Comparison of ENCODE assay signal across 8 cellular contexts in the genomic region with DNA sequence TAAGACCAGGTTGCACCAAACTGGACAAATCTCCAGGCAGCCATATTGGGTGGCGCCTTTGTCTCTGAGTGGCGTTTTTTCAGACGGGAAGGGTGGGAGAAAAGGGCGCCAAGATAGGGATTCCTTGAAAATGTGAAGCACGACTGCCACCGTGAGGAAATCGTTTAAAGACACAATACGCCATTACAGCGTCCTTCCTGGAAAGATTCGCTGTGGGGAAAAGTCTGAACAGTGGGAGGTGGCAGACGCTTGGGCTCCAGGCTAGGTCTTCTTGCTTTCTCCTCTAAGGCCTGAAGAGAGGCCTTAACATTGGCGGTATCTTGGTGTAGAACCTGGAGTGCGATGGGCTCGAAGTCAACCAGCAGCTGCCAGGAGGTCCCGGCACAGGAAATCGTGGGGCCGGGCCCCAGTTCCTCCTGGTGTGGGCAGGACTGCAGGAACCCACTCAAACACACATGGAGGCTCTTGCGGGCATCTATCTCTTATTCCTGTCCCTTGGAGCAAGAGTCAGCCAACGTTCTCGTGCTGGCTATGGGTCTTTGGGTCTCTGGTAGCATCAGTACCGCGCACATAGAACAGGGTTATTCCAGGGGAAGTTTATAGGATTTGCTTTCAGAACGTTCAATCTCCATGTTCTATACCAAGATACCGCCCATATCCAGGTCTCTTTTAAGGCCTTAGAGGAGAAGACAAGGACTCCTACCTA.
DNase-seq lines count a peak whose midpoint lies in the region; ATAC-seq, FAIRE-seq and TF ChIP-seq lines count a peak whose summit lies in the region.

No MANE protein-coding gene starts in this region.

- peaks cover 0 to 7% (median 1%) of the 10 kb centered on the region in 4 donors for H3K4me1 Mint-ChIP-seq in CD4-positive, alpha-beta memory T cell

- no peaks in the 10 kb centered on the region for H3K36me3 ChIP-seq in CD4-positive, alpha-beta memory T cell (ENCODE audit: insufficient read depth, low read length)
- no peaks in the 10 kb centered on the region for H3K36me3 ChIP-seq in lung (ENCODE audit: control insufficient read depth in 2 of 2, insufficient read depth in 2 of 2, low read length in 2 of 2)

- TF ChIP-seq CTCF in lung (IDR thresholded peaks at IDR 0.05; ENCODE audit: control extremely low read depth, extremely low read depth) = peak; percentile 10

- peak overlapping the region in 5 of 7 donors; percentile 80 to 90 (median 88) for H3K27ac Mint-ChIP-seq in CD4-positive, alpha-beta memory T cell

- POLR2A ChIA-PET in CD4-positive, alpha-beta memory T cell (lab: Charles Lee; ENCODE audit: partially characterized antibody) = no interaction called here

- peak; percentile 45 for FAIRE-seq in TTC549 (lab: Jason Lieb, UNC)

- no peaks in the 10 kb centered on the region for H3K9me3 ChIP-seq in CD4-positive, alpha-beta memory T cell (ENCODE audit: control insufficient read depth in 1 of 2, low read length in 2 of 2)
- H3K9me3 ChIP-seq in lung (ENCODE audit: control insufficient read depth in 2 of 2, insufficient read depth in 1 of 2, low read length in 1 of 2) = peaks cover 0 to 1% of the 10 kb centered on the region in 2 donors

- peak in 4 of 5 donors; percentile 79 to 84 (median 82) for DNase-seq in CD4-positive, alpha-beta memory T cell
- DNase-seq in lung (ENCODE audit: low spot score) (peak; percentile 86), NCI-H2107 (lab: John Stamatoyannopoulos, UW) (no peak), HCEC 1CT (no peak), occipital lobe (lab: John Stamatoyannopoulos, UW) (no peak)

- peak overlapping the region; percentile 21 for H3K27ac ChIP-seq in CD4-positive, alpha-beta memory T cell (ENCODE audit: low read depth, low read length)
- peak overlapping the region in 1 of 2 donors; percentile 83 for H3K27ac ChIP-seq in lung (ENCODE audit: low read depth in 1 of 2, low read length in 1 of 2)

- H3K27me3 ChIP-seq in CD4-positive, alpha-beta memory T cell (ENCODE audit: insufficient read depth, low read length) = no peaks in the 10 kb centered on the region
- H3K27me3 ChIP-seq in lung (ENCODE audit: control insufficient read depth, insufficient read depth) = no peaks in the 10 kb centered on the region

- no peaks in the 10 kb centered on the region for H3K4me1 ChIP-seq in CD4-positive, alpha-beta memory T cell (ENCODE audit: insufficient read depth, low read length)
- no peaks in the 10 kb centered on the region for H3K4me1 ChIP-seq in lung (ENCODE audit: control insufficient read depth in 2 of 2, insufficient read depth in 2 of 2, low read length in 2 of 2)

- CTCF ChIA-PET in CD4-positive, alpha-beta memory T cell (lab: Charles Lee; ENCODE audit: partially characterized antibody) = no interaction called here

- intact Hi-C loops in CD4-positive, alpha-beta memory T cell (cut with micrococcal nuclease) = no loop called here

- WGBS in lung, 2 donors = 45 to 99% methylated on average over 24 of the region's 24 CpGs

- ATAC-seq in GM21825 (IDR thresholded peaks at IDR 0.05; ENCODE audit: unreplicated experiment) = peak; percentile 53
- ATAC-seq in lung (ENCODE audit: insufficient read depth, low FRiP score) = peak; percentile 76
- ATAC-seq in HG02588 (IDR thresholded peaks at IDR 0.05; ENCODE audit: unreplicated experiment) = no peak

- H3K36me3 Mint-ChIP-seq in CD4-positive, alpha-beta memory T cell = no peaks in the 10 kb centered on the region

- peak overlapping the region in 6 of 8 donors; percentile 89 to 93 (median 90) for H3K4me3 Mint-ChIP-seq in CD4-positive, alpha-beta memory T cell

- no peaks in the 10 kb centered on the region for H3K27me3 Mint-ChIP-seq in CD4-positive, alpha-beta memory T cell

- H3K9me3 Mint-ChIP-seq in CD4-positive, alpha-beta memory T cell = no peaks in the 10 kb centered on the region

- no peak overlapping the region for H3K4me3 ChIP-seq in CD4-positive, alpha-beta memory T cell (ENCODE audit: low read length in 2 of 2)
- H3K4me3 ChIP-seq in lung = peak overlapping the region; percentile 11

Comparison
In these comparisons a context has a peak if more than half of its experiments do, and no peak if none do; other contexts are left out.
1. DNase-seq: peak in CD4-positive, alpha-beta memory T cell (4 of 5) and lung (single experiment); none in NCI-H2107 (single experiment), HCEC 1CT (single experiment) and occipital lobe (single experiment).